8 cellular contexts compared by ENCODE assay signal in the genomic region with DNA sequence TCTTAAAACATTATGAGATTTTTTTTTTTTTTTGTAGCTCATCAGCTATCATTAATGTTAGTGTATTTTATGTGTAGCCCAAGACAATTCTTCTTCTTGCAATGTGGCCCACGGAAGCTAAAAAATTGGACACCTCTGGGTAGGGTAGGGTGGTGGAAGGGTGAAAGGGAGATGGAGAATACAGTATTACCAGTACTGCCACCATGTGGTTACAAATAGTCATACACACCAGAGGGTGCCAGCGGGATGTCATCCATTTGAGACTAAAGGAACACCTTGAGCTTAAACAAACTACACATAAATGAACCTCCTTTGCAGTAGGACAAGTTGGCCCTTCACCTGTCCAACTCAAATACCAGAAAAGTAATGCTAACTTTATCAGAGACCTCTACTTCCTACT.
A peak's percentile ranks its signal among the peaks of the same experiment; 100 is the strongest.
DNase-seq lines count a peak whose midpoint lies in the region; ATAC-seq, FAIRE-seq and TF ChIP-seq lines count a peak whose summit lies in the region.

No MANE protein-coding gene starts in this region.

- intact Hi-C loops in dorsolateral prefrontal cortex (cut with DNase I): loop anchor here in 1 of 2 donors (5.0 kb wide), 1 partner anchor 924 kb away; no protein-coding TSS in a partner anchor

- DNase-seq in D721Med (ENCODE audit: insufficient read length, low spot score) (no peak), HT-29 (ENCODE audit: low spot score) (peak; percentile 55), dorsolateral prefrontal cortex (no peak), urothelium cell line (ENCODE audit: low spot score) (peak; percentile 2), Ammon's horn (ENCODE audit: low spot score) (no peak), cortex of kidney (lab: John Stamatoyannopoulos, UW) (no peak)
- no peak for DNase-seq in stimulated activated CD4-positive, alpha-beta T cell treated with anti-CD3 and anti-CD28 coated beads, Interleukin-4, amount 100 ng/mL, for 1 hour

- ATAC-seq in GM19324 (IDR thresholded peaks at IDR 0.05; ENCODE audit: low FRiP score, unreplicated experiment): peak; percentile 72

- no peaks in the 10 kb centered on the region for H3K27me3 ChIP-seq in dorsolateral prefrontal cortex

- FAIRE-seq in D721Med (lab: Jason Lieb, UNC) (no peak), urothelium cell line (lab: Jason Lieb, UNC) (no peak)

- H3K27ac ChIP-seq in dorsolateral prefrontal cortex: no peak overlapping the region

- no peak overlapping the region for H3K4me3 ChIP-seq in dorsolateral prefrontal cortex

- TF ChIP-seq CTCF in D721Med (IDR thresholded peaks at IDR 0.05; ENCODE audit: insufficient read depth, missing control alignments) (peak; percentile 20), dorsolateral prefrontal cortex (IDR thresholded peaks at IDR 0.05 in 54 of 56, conservative IDR thresholded peaks at IDR 0.05 in 2 of 56; ENCODE audit: low read depth in 1 of 56, partially characterized antibody in 56 of 56) (peak in 36 of 56 donors; percentile 6 to 39 (median 22))

Comparison
In these comparisons a context has a peak if more than half of its experiments do, and no peak if none do; other contexts are left out.
1. DNase-seq: peak in HT-29 (single experiment) and urothelium cell line (single experiment); none in D721Med (single experiment), dorsolateral prefrontal cortex (0 of 10), stimulated activated CD4-positive, alpha-beta T cell treated with anti-CD3 and anti-CD28 coated beads, Interleukin-4, amount 100 ng/mL, for 1 hour (single experiment), Ammon's horn (single experiment) and cortex of kidney (single experiment).